Comparison of ENCODE assay signal across 15 cellular contexts in genomic region chr2:118443596-118443995, GRCh38.
A peak's percentile ranks its signal among the peaks of the same experiment; 100 is the strongest.
DNase-seq lines count a peak whose midpoint lies in the region; ATAC-seq, FAIRE-seq and TF ChIP-seq lines count a peak whose summit lies in the region.
"Had no signal": no experiment of that assay in that cellular context is flagged by ENCODE, and none has a peak within 500 bp of the region (broad histone marks: within the 10 kb centered on the region; RNA-seq: fewer than 3 reads in every experiment).

No MANE protein-coding gene starts in this region.

- ATAC-seq in SK-N-SH treated with all-trans-retinoic acid at 6 μM for 48 hours = no peak
- ATAC-seq: T-helper 17 cell had no signal

- no peaks in the 10 kb centered on the region for H3K36me3 Mint-ChIP-seq in activated T-helper 1 cell treated with anti-CD3 and anti-CD28 coated beads, Interleukin-12 subunit alpha, Interleukin-12 subunit beta, Interleukin-2, Interleukin-4 antibody, amounts not matched to agents 30 ng/mL and 10 ng/mL and 1 ng/mL, durations not matched to agents 14 hours and 24 hours and 36 hours (ENCODE audit: low read depth)
- H3K36me3 Mint-ChIP-seq in progenitor cell of endocrine pancreas (ENCODE audit: insufficient read depth) = no peaks in the 10 kb centered on the region
- H3K36me3 Mint-ChIP-seq: activated CD4-positive, alpha-beta memory T cell treated with anti-CD3 and anti-CD28 coated beads for 36 hours; type B pancreatic cell had no signal

- TF ChIP-seq RAD21 in SK-N-SH (IDR thresholded peaks at IDR 0.05; ENCODE audit: low read length) = no peak

- no peak overlapping the region for H3K4me2 ChIP-seq in SK-N-SH

- 2% methylated on average over 2 of the region's 2 CpGs for WGBS in SK-N-SH (ENCODE audit: low lambda C conversion rate)

- no peak overlapping the region for H3K9ac ChIP-seq in SK-N-SH

- H4K20me1 ChIP-seq in SK-N-SH (ENCODE audit: insufficient read depth) = no peaks in the 10 kb centered on the region

- H3K79me2 ChIP-seq in SK-N-SH (ENCODE audit: insufficient read depth) = no peaks in the 10 kb centered on the region

- peaks cover 15% of the 10 kb centered on the region for H3K27me3 Mint-ChIP-seq in activated T-helper 1 cell treated with anti-CD3 and anti-CD28 coated beads, Interleukin-12 subunit alpha, Interleukin-12 subunit beta, Interleukin-2, Interleukin-4 antibody, amounts not matched to agents 30 ng/mL and 10 ng/mL and 1 ng/mL, durations not matched to agents 14 hours and 24 hours and 36 hours (ENCODE audit: insufficient read depth)
- peaks cover 15% of the 10 kb centered on the region for H3K27me3 Mint-ChIP-seq in progenitor cell of endocrine pancreas

- H3K36me3 ChIP-seq in SK-N-SH (replicated peaks in 1 of 2; ENCODE audit: control insufficient read depth in 1 of 2, insufficient read depth in 2 of 2, low read length in 1 of 2) = peaks cover 0 to 3% of the 10 kb centered on the region in 2 experiments

- no peaks in the 10 kb centered on the region for H3K4me1 Mint-ChIP-seq in activated T-helper 1 cell treated with anti-CD3 and anti-CD28 coated beads, Interleukin-12 subunit alpha, Interleukin-12 subunit beta, Interleukin-2, Interleukin-4 antibody, amounts not matched to agents 30 ng/mL and 10 ng/mL and 1 ng/mL, durations not matched to agents 14 hours and 24 hours and 36 hours (ENCODE audit: low read depth)
- no peaks in the 10 kb centered on the region for H3K4me1 Mint-ChIP-seq in progenitor cell of endocrine pancreas (ENCODE audit: low read depth)
- H3K4me1 Mint-ChIP-seq: T-helper 17 cell had no signal

- H3K9me3 ChIP-seq in SK-N-SH = no peaks in the 10 kb centered on the region

- no peaks in the 10 kb centered on the region for H3K4me1 ChIP-seq in SK-N-SH (ENCODE audit: control insufficient read depth in 1 of 2, insufficient read depth in 2 of 2, low read depth in 1 of 2, low read length in 1 of 2)

- no peak overlapping the region for H3K4me3 ChIP-seq in SK-N-SH (ENCODE audit: low read depth in 2 of 2, low read length in 1 of 2)

- H3K27me3 ChIP-seq in SK-N-SH (ENCODE audit: insufficient read depth) = no peaks in the 10 kb centered on the region

- H3K9me3 Mint-ChIP-seq in activated T-helper 1 cell treated with anti-CD3 and anti-CD28 coated beads, Interleukin-12 subunit alpha, Interleukin-12 subunit beta, Interleukin-2, Interleukin-4 antibody, amounts not matched to agents 30 ng/mL and 10 ng/mL and 1 ng/mL, durations not matched to agents 14 hours and 24 hours and 36 hours = no peaks in the 10 kb centered on the region
- H3K9me3 Mint-ChIP-seq in progenitor cell of endocrine pancreas (ENCODE audit: low read depth) = no peaks in the 10 kb centered on the region
- H3K9me3 Mint-ChIP-seq: activated CD4-positive, alpha-beta memory T cell treated with anti-CD3 and anti-CD28 coated beads for 36 hours; type B pancreatic cell had no signal

- no peak overlapping the region for H3K4me3 Mint-ChIP-seq in activated T-helper 1 cell treated with anti-CD3 and anti-CD28 coated beads, Interleukin-12 subunit alpha, Interleukin-12 subunit beta, Interleukin-2, Interleukin-4 antibody, amounts not matched to agents 30 ng/mL and 10 ng/mL and 1 ng/mL, durations not matched to agents 14 hours and 24 hours and 36 hours
- H3K4me3 Mint-ChIP-seq in progenitor cell of endocrine pancreas (ENCODE audit: low read depth) = no peak overlapping the region
- H3K4me3 Mint-ChIP-seq: activated CD4-positive, alpha-beta memory T cell treated with anti-CD3 and anti-CD28 coated beads for 36 hours; T-helper 17 cell; type B pancreatic cell had no signal

- no peak for TF ChIP-seq EP300 in SK-N-SH (IDR thresholded peaks at IDR 0.05; ENCODE audit: borderline replicate concordance in 1 of 2, low read depth in 1 of 2, low read length in 1 of 2)

- intact Hi-C loops in activated T-helper 1 cell treated with anti-CD3 and anti-CD28 coated beads, Interleukin-12 subunit alpha, Interleukin-12 subunit beta, Interleukin-2, Interleukin-4 antibody, amounts not matched to agents 30 ng/mL and 10 ng/mL and 1 ng/mL, durations not matched to agents 14 hours and 24 hours and 36 hours (cut with micrococcal nuclease) = no loop called here

- H2AFZ ChIP-seq in SK-N-SH (ENCODE audit: low read depth) = no peak overlapping the region

- DNase-seq in SK-N-SH (no peak), RCC 7860 (ENCODE audit: low spot score) (peak; percentile 62), fibroblast of gingiva (ENCODE audit: low read depth) (peak; percentile 20), urothelium cell line (ENCODE audit: low spot score) (peak; percentile 50), midbrain (lab: John Stamatoyannopoulos, UW) (no peak), progenitor cell of endocrine pancreas (ENCODE audit: low spot score, unreplicated experiment) (no peak)
- DNase-seq in activated T-helper 1 cell treated with anti-CD3 and anti-CD28 coated beads, Interleukin-12 subunit alpha, Interleukin-12 subunit beta, Interleukin-2, Interleukin-4 antibody, amounts not matched to agents 30 ng/mL and 10 ng/mL and 1 ng/mL, durations not matched to agents 14 hours and 24 hours and 36 hours (ENCODE audit: low spot score) = no peak
- DNase-seq: activated CD4-positive, alpha-beta memory T cell treated with anti-CD3 and anti-CD28 coated beads for 36 hours; activated naive CD4-positive, alpha-beta T cell; DND-41; NCI-H2029 treated with DMSO at 0.1 percent for 48 hours; T-helper 17 cell had no signal

- H3K27ac ChIP-seq in SK-N-SH (ENCODE audit: low read depth in 2 of 2, low read length in 1 of 2) = no peak overlapping the region

- no peak for TF ChIP-seq CTCF in SK-N-SH (IDR thresholded peaks at IDR 0.05)
- TF ChIP-seq CTCF in progenitor cell of endocrine pancreas (IDR thresholded peaks at IDR 0.05; ENCODE audit: unreplicated experiment) = no peak

- no peak overlapping the region for H3K27ac Mint-ChIP-seq in activated T-helper 1 cell treated with anti-CD3 and anti-CD28 coated beads, Interleukin-12 subunit alpha, Interleukin-12 subunit beta, Interleukin-2, Interleukin-4 antibody, amounts not matched to agents 30 ng/mL and 10 ng/mL and 1 ng/mL, durations not matched to agents 14 hours and 24 hours and 36 hours
- H3K27ac Mint-ChIP-seq in progenitor cell of endocrine pancreas = no peak overlapping the region
- H3K27ac Mint-ChIP-seq: activated CD4-positive, alpha-beta memory T cell treated with anti-CD3 and anti-CD28 coated beads for 36 hours; T-helper 17 cell; type B pancreatic cell had no signal

- POLR2A ChIA-PET in SK-N-SH (lab: Yijun Ruan, JAX) = no interaction called here

- FAIRE-seq in RCC 7860 (lab: Jason Lieb, UNC) (peak; percentile 44), urothelium cell line (lab: Jason Lieb, UNC) (no peak)
- FAIRE-seq: colon had no signal

- no peaks in the 10 kb centered on the region for H3F3A ChIP-seq in SK-N-SH (replicated peaks; ENCODE audit: insufficient read depth)

- CTCF ChIA-PET in SK-N-SH (lab: Yijun Ruan, JAX) = no interaction called here

- H3K9me2 ChIP-seq in SK-N-SH = no peaks in the 10 kb centered on the region

TF ChIP-seq in SK-N-SH treated with all-trans-retinoic acid at 6 μM for 48 hours, 23 proteins besides CTCF, POLR2A, EP300 and RAD21:
- TF ChIP-seq CREB5 (CRISPR knock-in tag; IDR thresholded peaks at IDR 0.05; ENCODE audit: low read depth) (no peak), TOX (CRISPR knock-in tag; IDR thresholded peaks at IDR 0.05; ENCODE audit: borderline replicate concordance) (0 out of 2 replicates have a peak, but pooled peaks have one; percentile 24)

TF ChIP-seq in SK-N-SH, 30 proteins besides CTCF, POLR2A, EP300 and RAD21:
- TF ChIP-seq TAF1 (IDR thresholded peaks at IDR 0.05; ENCODE audit: borderline replicate concordance, low read depth, low read length) = no peak
- TF ChIP-seq CHD2 (IDR thresholded peaks at IDR 0.05; ENCODE audit: low read length, partially characterized antibody) = no peak
- no peak for TF ChIP-seq USF1 (IDR thresholded peaks at IDR 0.05; ENCODE audit: borderline replicate concordance, low read depth)
- TF ChIP-seq SMC3 (IDR thresholded peaks at IDR 0.05; ENCODE audit: low read depth, low read length) = no peak
- no peak for TF ChIP-seq RXRA (IDR thresholded peaks at IDR 0.05; ENCODE audit: borderline replicate concordance, low read depth)
- TF ChIP-seq FOSL2 (IDR thresholded peaks at IDR 0.05; ENCODE audit: borderline replicate concordance, low read depth) = no peak
- no peak for TF ChIP-seq TCF12 (IDR thresholded peaks at IDR 0.05)
- no peak for TF ChIP-seq GATA2 (CRISPR knock-in tag; IDR thresholded peaks at IDR 0.05)
- no peak for TF ChIP-seq ZBTB33 (IDR thresholded peaks at IDR 0.05; ENCODE audit: borderline replicate concordance, low read depth)
- TF ChIP-seq RCOR1 (IDR thresholded peaks at IDR 0.05; ENCODE audit: low read length) = no peak

Comparison
In these comparisons a context has a peak if more than half of its experiments do, and no peak if none do; other contexts are left out.
1. DNase-seq: peak in RCC 7860 (single experiment), fibroblast of gingiva (single experiment) and urothelium cell line (single experiment); none in SK-N-SH (single experiment), midbrain (single experiment), activated T-helper 1 cell treated with anti-CD3 and anti-CD28 coated beads, Interleukin-12 subunit alpha, Interleukin-12 subunit beta, Interleukin-2, Interleukin-4 antibody, amounts not matched to agents 30 ng/mL and 10 ng/mL and 1 ng/mL, durations not matched to agents 14 hours and 24 hours and 36 hours (single experiment) and progenitor cell of endocrine pancreas (single experiment).